28 cellular contexts compared by ENCODE assay signal in genomic region chr20:12345978-12346377, GRCh38.
"Had no signal": no experiment of that assay in that cellular context is flagged by ENCODE, and none has a peak within 500 bp of the region (broad histone marks: within the 10 kb centered on the region; RNA-seq: fewer than 3 reads in every experiment).

No MANE protein-coding gene starts in this region.

- H3K9me3 ChIP-seq: adrenal gland, body of pancreas, esophagus squamous epithelium, gastroesophageal sphincter, heart right ventricle had no signal

- DNase-seq: activated CD4-positive, alpha-beta memory T cell treated with anti-CD3 and anti-CD28 coated beads for 36 hours; activated CD4-positive, alpha-beta T cell treated with anti-CD3 and anti-CD28 coated beads for 36 hours; activated CD4-positive, alpha-beta T cell treated with anti-CD3 and anti-CD28 coated beads, Interleukin-2, amount 10 ng/mL, durations not matched to agents 24 days and 14 days; activated CD4-positive, CD25-positive, alpha-beta regulatory T cell; activated CD4-positive, CD25-positive, alpha-beta regulatory T cell treated with anti-CD3 and anti-CD28 coated beads, Interleukin-2, amount 50 U/mL, for 72 hours; activated CD8-positive, alpha-beta memory T cell treated with anti-CD3 and anti-CD28 coated beads, Interleukin-2, amount 10 ng/mL, durations not matched to agents 7 days and 5 days; activated CD8-positive, alpha-beta memory T cell treated with anti-CD3 and anti-CD28 coated beads, Interleukin-2, amount 50 U/mL, for 4 hours; activated CD8-positive, alpha-beta T cell treated with anti-CD3 and anti-CD28 coated beads, Interleukin-2, amount 10 ng/mL, durations not matched to agents 7 days and 5 days; activated effector memory CD4-positive, alpha-beta T cell treated with anti-CD3 and anti-CD28 coated beads, Interleukin-2, amount 50 U/mL, for 16 hours; activated naive CD4-positive, alpha-beta T cell treated with anti-CD3 and anti-CD28 coated beads for 36 hours; activated naive CD8-positive, alpha-beta T cell treated with anti-CD3 and anti-CD28 coated beads for 36 hours; activated naive CD8-positive, alpha-beta T cell treated with anti-CD3 and anti-CD28 coated beads, Interleukin-2, amount 50 U/mL, for 24 hours; activated T-cell treated with anti-CD3 and anti-CD28 coated beads, Interleukin-2, amount 50 U/mL, for 1 hour; activated T-cell treated with anti-CD3 and anti-CD28 coated beads, Interleukin-2, amount 50 U/mL, for 48 hours; adrenal gland; amygdala; aorta; body of pancreas; caudate nucleus; cortex of kidney; dermis blood vessel endothelial cell; effector CD4-positive, alpha-beta T cell; effector memory CD8-positive, alpha-beta T cell; esophagus squamous epithelium; foreskin melanocyte; heart right ventricle; T-helper 2 cell had no signal

- H3K4me1 ChIP-seq: adrenal gland, body of pancreas, esophagus squamous epithelium, gastroesophageal sphincter, heart right ventricle had no signal

- H3K27me3 ChIP-seq: adrenal gland, body of pancreas, esophagus squamous epithelium, gastroesophageal sphincter, heart right ventricle had no signal

- H3K36me3 ChIP-seq: adrenal gland, esophagus squamous epithelium, gastroesophageal sphincter, heart right ventricle had no signal

- H3K27ac ChIP-seq: adrenal gland, body of pancreas, esophagus squamous epithelium, gastroesophageal sphincter, heart right ventricle had no signal

- H3K4me3 ChIP-seq: adrenal gland, body of pancreas, esophagus squamous epithelium, gastroesophageal sphincter, heart right ventricle had no signal

- ATAC-seq: activated CD4-positive, alpha-beta T cell treated with anti-CD3 and anti-CD28 coated beads for 36 hours; activated CD8-positive, alpha-beta memory T cell treated with anti-CD3 and anti-CD28 coated beads, Interleukin-2, amount 10 ng/mL, durations not matched to agents 7 days and 5 days; activated CD8-positive, alpha-beta T cell treated with anti-CD3 and anti-CD28 coated beads, Interleukin-2, amount 10 ng/mL, durations not matched to agents 7 days and 5 days; activated naive CD8-positive, alpha-beta T cell treated with anti-CD3 and anti-CD28 coated beads, Interleukin-2, amount 50 U/mL, for 24 hours; body of pancreas; effector memory CD8-positive, alpha-beta T cell; gastroesophageal sphincter; heart right ventricle had no signal
